In genomic region chr20:41158082-41158625, GRCh38 we compare ENCODE assay signal across 1 cellular context.
TF ChIP-seq lines count a peak whose summit lies in the region.

No MANE protein-coding gene starts in this region.

TF ChIP-seq in WTC11, 78 proteins besides CTCF, POLR2A, EP300 and RAD21 (continued from another document):
- no peak for TF ChIP-seq ATF6 (CRISPR knock-in tag; IDR thresholded peaks at IDR 0.05)
- no peak for TF ChIP-seq ETV6 (CRISPR knock-in tag; IDR thresholded peaks at IDR 0.05)
- TF ChIP-seq USF2 (CRISPR knock-in tag; IDR thresholded peaks at IDR 0.05), result no peak
- no peak for TF ChIP-seq AR (CRISPR knock-in tag; IDR thresholded peaks at IDR 0.05)
- TF ChIP-seq RORB (CRISPR knock-in tag; IDR thresholded peaks at IDR 0.05), result no peak
- no peak for TF ChIP-seq USF1 (CRISPR knock-in tag; IDR thresholded peaks at IDR 0.05)
- no peak for TF ChIP-seq JAZF1 (CRISPR knock-in tag; IDR thresholded peaks at IDR 0.05)
- no peak for TF ChIP-seq IRF2 (CRISPR knock-in tag; IDR thresholded peaks at IDR 0.05; ENCODE audit: borderline replicate concordance, low read depth)
- no peak for TF ChIP-seq ELF4 (CRISPR knock-in tag; IDR thresholded peaks at IDR 0.05; ENCODE audit: low read depth)
